ENCODE assay signal across 21 cellular contexts in the genomic region with DNA sequence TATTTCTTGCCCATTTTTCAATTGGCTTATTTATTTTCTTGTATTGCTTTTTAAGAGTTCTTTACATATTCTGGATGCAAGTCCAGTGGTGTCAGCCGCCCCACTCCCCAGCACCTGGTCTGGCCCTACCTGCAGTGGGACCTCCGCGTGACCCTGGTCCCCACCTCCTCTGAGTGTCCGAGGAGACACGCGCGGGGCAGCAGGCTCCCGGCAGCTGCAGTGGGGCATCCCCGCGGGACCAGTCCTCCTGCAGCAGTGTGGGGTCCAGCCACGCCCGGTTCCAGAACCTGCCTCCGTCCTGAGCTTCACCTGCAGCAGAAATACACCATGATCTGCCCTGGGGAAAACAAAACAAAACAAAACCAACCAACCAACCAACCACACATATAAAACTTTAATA. TPM values are rescaled to one million over a fixed set of nuclear protein-coding genes. Genes with fewer than 3 reads are reported as not detected.
DNase-seq lines count a peak whose midpoint lies in the region; ATAC-seq, FAIRE-seq and TF ChIP-seq lines count a peak whose summit lies in the region.
"Had no signal": no experiment of that assay in that cellular context is flagged by ENCODE, and none has a peak within 500 bp of the region (broad histone marks: within the 10 kb centered on the region; RNA-seq: fewer than 3 reads in every experiment).

No MANE protein-coding gene starts in this region.

- H3K36me3 Mint-ChIP-seq in activated naive CD4-positive, alpha-beta T cell treated with anti-CD3 and anti-CD28 coated beads, Interleukin-2, amount 50 U/mL, for 24 hours: peaks cover 9% of the 10 kb centered on the region
- H3K36me3 Mint-ChIP-seq in activated naive CD4-positive, alpha-beta T cell treated with anti-CD3 and anti-CD28 coated beads, Interleukin-2, amount 50 U/mL, for 72 hours: peaks cover 22 to 41% of the 10 kb centered on the region in 2 donors
- H3K36me3 Mint-ChIP-seq in activated T-cell treated with anti-CD3 and anti-CD28 coated beads, Interleukin-2, amount 50 U/mL, for 72 hours (ENCODE audit: insufficient read depth in 2 of 2): peaks cover 3 to 17% of the 10 kb centered on the region in 2 donors
- H3K36me3 Mint-ChIP-seq: CD4-positive, CD25-positive, alpha-beta regulatory T cell had no signal

- FAIRE-seq in kidney (lab: Jason Lieb, UNC): no peak
- FAIRE-seq: A549, G401.6, GM12891, H54, HTR-8/SVneo had no signal

- no peak overlapping the region for H2AFZ ChIP-seq in trophoblast cell (ENCODE audit: insufficient read depth, low read length, poor library complexity)
- H2AFZ ChIP-seq: GM23338 had no signal

- no peak overlapping the region for H3K27ac ChIP-seq in kidney (ENCODE audit: low read depth in 2 of 2, low read length in 2 of 2)
- H3K27ac ChIP-seq in trophoblast cell (ENCODE audit: low read depth, low read length): no peak overlapping the region
- H3K27ac ChIP-seq: 22Rv1 had no signal

- peak overlapping the region; percentile 39 for H2BK120ac ChIP-seq in trophoblast cell (ENCODE audit: insufficient read depth, low read length, poor library complexity)

- peaks cover 7% of the 10 kb centered on the region for H3K4me1 Mint-ChIP-seq in activated naive CD4-positive, alpha-beta T cell treated with anti-CD3 and anti-CD28 coated beads, Interleukin-2, amount 50 U/mL, for 24 hours
- peaks cover 15% of the 10 kb centered on the region for H3K4me1 Mint-ChIP-seq in activated T-cell treated with anti-CD3 and anti-CD28 coated beads, Interleukin-2, amount 50 U/mL, for 72 hours (ENCODE audit: low read depth)
- H3K4me1 Mint-ChIP-seq: CD8-positive, alpha-beta memory T cell had no signal

- H3K79me1 ChIP-seq in trophoblast cell (ENCODE audit: low read length): peaks cover 1% of the 10 kb centered on the region

- no peaks in the 10 kb centered on the region for H3K27me3 Mint-ChIP-seq in activated naive CD4-positive, alpha-beta T cell treated with anti-CD3 and anti-CD28 coated beads, Interleukin-2, amount 50 U/mL, for 24 hours
- H3K27me3 Mint-ChIP-seq in activated T-cell treated with anti-CD3 and anti-CD28 coated beads, Interleukin-2, amount 50 U/mL, for 72 hours (ENCODE audit: low read depth): peaks cover 11% of the 10 kb centered on the region
- H3K27me3 Mint-ChIP-seq: CD4-positive, CD25-positive, alpha-beta regulatory T cell had no signal

- H3K36me3 ChIP-seq in kidney (ENCODE audit: control insufficient read depth in 1 of 2, insufficient read depth in 2 of 2, low read length in 2 of 2): no peaks in the 10 kb centered on the region
- H3K36me3 ChIP-seq in trophoblast cell (ENCODE audit: control insufficient read depth in 1 of 2, insufficient read depth in 2 of 2, low read length in 2 of 2): no peaks in the 10 kb centered on the region

- intact Hi-C loops in kidney (cut with DNase I): no loop called here

- peaks cover 14% of the 10 kb centered on the region for H3K9me3 Mint-ChIP-seq in activated naive CD4-positive, alpha-beta T cell treated with anti-CD3 and anti-CD28 coated beads, Interleukin-2, amount 50 U/mL, for 24 hours
- H3K9me3 Mint-ChIP-seq in activated naive CD4-positive, alpha-beta T cell treated with anti-CD3 and anti-CD28 coated beads, Interleukin-2, amount 50 U/mL, for 72 hours: peaks cover 11 to 33% of the 10 kb centered on the region in 2 donors
- peaks cover 4 to 9% of the 10 kb centered on the region in 2 donors for H3K9me3 Mint-ChIP-seq in activated T-cell treated with anti-CD3 and anti-CD28 coated beads, Interleukin-2, amount 50 U/mL, for 72 hours
- H3K9me3 Mint-ChIP-seq: GM23338 had no signal

- H3K9ac ChIP-seq in kidney (ENCODE audit: low read length in 2 of 2) (no peak overlapping the region), trophoblast cell (ENCODE audit: low read length) (no peak overlapping the region)

- H3K4me2 ChIP-seq in trophoblast cell (ENCODE audit: low read length): no peak overlapping the region
- H3K4me2 ChIP-seq: A549, GM23338 had no signal

- no peak for ATAC-seq in activated naive CD4-positive, alpha-beta T cell treated with anti-CD3 and anti-CD28 coated beads, Interleukin-2, amount 50 U/mL, for 72 hours
- no peak for ATAC-seq in activated T-cell treated with anti-CD3 and anti-CD28 coated beads, Interleukin-2, amount 50 U/mL, for 72 hours (replicated peaks in 1 of 2)
- ATAC-seq: A549, GM23338 had no signal

- H3K27ac Mint-ChIP-seq in activated naive CD4-positive, alpha-beta T cell treated with anti-CD3 and anti-CD28 coated beads, Interleukin-2, amount 50 U/mL, for 24 hours: peak overlapping the region; percentile 41
- no peak overlapping the region for H3K27ac Mint-ChIP-seq in activated naive CD4-positive, alpha-beta T cell treated with anti-CD3 and anti-CD28 coated beads, Interleukin-2, amount 50 U/mL, for 72 hours
- H3K27ac Mint-ChIP-seq in activated T-cell treated with anti-CD3 and anti-CD28 coated beads, Interleukin-2, amount 50 U/mL, for 72 hours: no peak overlapping the region
- H3K27ac Mint-ChIP-seq: CD4-positive, CD25-positive, alpha-beta regulatory T cell; GM23338; IgD-negative memory B cell had no signal

- H2AK5ac ChIP-seq in trophoblast cell (ENCODE audit: low read length): peak overlapping the region; percentile 96

- no CpG with 5 or more reads among the region's 13 CpGs for WGBS in trophoblast cell (ENCODE audit: extremely low coverage, insufficient coverage, insufficient read length)

- H3K79me2 ChIP-seq in trophoblast cell (ENCODE audit: control insufficient read depth, insufficient read depth, low read length, poor library complexity): no peaks in the 10 kb centered on the region

- no peak overlapping the region for H4K12ac ChIP-seq in trophoblast cell (ENCODE audit: low read depth, low read length)

- H3K4me3 Mint-ChIP-seq in activated naive CD4-positive, alpha-beta T cell treated with anti-CD3 and anti-CD28 coated beads, Interleukin-2, amount 50 U/mL, for 24 hours: no peak overlapping the region
- no peak overlapping the region for H3K4me3 Mint-ChIP-seq in activated T-cell treated with anti-CD3 and anti-CD28 coated beads, Interleukin-2, amount 50 U/mL, for 72 hours
- H3K4me3 Mint-ChIP-seq: CD4-positive, CD25-positive, alpha-beta regulatory T cell; CD8-positive, alpha-beta memory T cell; GM23338; IgD-negative memory B cell had no signal

- no peak overlapping the region for H3K23ac ChIP-seq in trophoblast cell (ENCODE audit: low read length)

- peak overlapping the region; percentile 66 for H3K14ac ChIP-seq in trophoblast cell (ENCODE audit: low read length)

- H4K91ac ChIP-seq in trophoblast cell (ENCODE audit: low read depth, low read length): peak overlapping the region; percentile 60

- H3K4me1 ChIP-seq in kidney (ENCODE audit: control insufficient read depth in 1 of 2, insufficient read depth in 1 of 2, low read depth in 1 of 2, low read length in 2 of 2): no peaks in the 10 kb centered on the region
- H3K4me1 ChIP-seq in trophoblast cell (ENCODE audit: control insufficient read depth in 1 of 2, insufficient read depth in 2 of 2, low read length in 2 of 2): peaks cover 0 to 3% of the 10 kb centered on the region in 2 experiments

- peak overlapping the region; percentile 96 for H2BK12ac ChIP-seq in trophoblast cell (ENCODE audit: low read length)

- H3K4me3 ChIP-seq in kidney (ENCODE audit: low read length in 2 of 2) (no peak overlapping the region), trophoblast cell (ENCODE audit: low read depth, low read length) (no peak overlapping the region)
- H3K4me3 ChIP-seq: A549, GM23338 had no signal

- no peak overlapping the region for H3K4ac ChIP-seq in trophoblast cell (ENCODE audit: low read depth, low read length)

- no peak for DNase-seq in activated naive CD4-positive, alpha-beta T cell treated with anti-CD3 and anti-CD28 coated beads, Interleukin-2, amount 50 U/mL, for 72 hours (ENCODE audit: low spot score in 2 of 2)
- DNase-seq in kidney: peak; percentile 75
- no peak for DNase-seq in trophoblast cell
- no peak for DNase-seq in DMS 273 (lab: John Stamatoyannopoulos, UW; ENCODE audit: unreplicated experiment)
- no peak for DNase-seq in activated T-cell treated with anti-CD3 and anti-CD28 coated beads, Interleukin-2, amount 50 U/mL, for 72 hours
- no peak for DNase-seq in GM19238 (ENCODE audit: insufficient read length, low spot score)
- DNase-seq: C1 segment of cervical spinal cord; CD4-positive, CD25-positive, alpha-beta regulatory T cell; CD8-positive, alpha-beta memory T cell; COR-L47; HCEC 1CT; KBM-7 had no signal

- H4K8ac ChIP-seq in trophoblast cell (ENCODE audit: low read depth, low read length): no peak overlapping the region

- no peak for TF ChIP-seq CTCF in kidney (IDR thresholded peaks at IDR 0.05; ENCODE audit: borderline replicate concordance, extremely low read depth, insufficient read depth)

- H3K27me3 ChIP-seq in trophoblast cell (ENCODE audit: insufficient read depth, low read length): no peaks in the 10 kb centered on the region

- H2BK5ac ChIP-seq in trophoblast cell (ENCODE audit: low read depth, low read length, poor library complexity): no peak overlapping the region

- H3K18ac ChIP-seq in trophoblast cell (ENCODE audit: low read length): peak overlapping the region; percentile 71

- H3K9me3 ChIP-seq in kidney (ENCODE audit: control insufficient read depth in 1 of 2, low read length in 2 of 2): no peaks in the 10 kb centered on the region
- no peaks in the 10 kb centered on the region for H3K9me3 ChIP-seq in trophoblast cell (ENCODE audit: insufficient read depth, low read depth, low read length)

RNA-seq across cellular contexts. Expression of gene IL1R1, which starts 48.9 kb away (rescaled TPM):
- 1 to 10 TPM; 6.8 to 6.9 TPM for total RNA-seq in activated naive CD4-positive, alpha-beta T cell treated with anti-CD3 and anti-CD28 coated beads, Interleukin-2, amount 50 U/mL, for 72 hours
- 95.9 TPM for total RNA-seq in kidney
- polyA plus RNA-seq in kidney (ENCODE audit: insufficient read depth, low read depth, low replicate concordance): 24.6 TPM
- polyA plus RNA-seq in trophoblast cell (2013): 35.1 and 36.4 TPM in 2 replicates
- total RNA-seq in activated T-cell treated with anti-CD3 and anti-CD28 coated beads, Interleukin-2, amount 50 U/mL, for 72 hours: 10 to 100 TPM; 14.3 to 14.5 TPM
- polyA plus RNA-seq: GM23338, IgD-negative memory B cell had no signal
